26 cellular contexts compared by ENCODE assay signal in the genomic region with DNA sequence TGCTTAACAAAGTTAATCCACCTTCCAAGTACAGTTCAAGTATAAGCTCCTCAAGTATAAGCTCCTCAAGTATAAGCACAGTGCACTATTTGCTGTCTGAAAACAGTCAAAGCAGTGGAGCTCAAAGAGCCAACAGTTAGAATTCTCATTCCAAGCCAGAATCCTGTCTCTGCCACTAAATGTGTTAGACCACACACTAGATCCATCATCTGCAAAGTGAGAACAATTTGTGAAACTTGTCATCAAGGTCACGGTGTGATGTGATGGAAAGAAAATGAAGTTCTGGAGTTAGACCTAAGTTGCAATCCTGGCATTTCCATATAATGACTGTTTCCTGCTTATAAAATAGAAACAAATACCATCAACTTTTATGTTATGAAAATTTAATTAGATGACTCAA.
"Had no signal": no experiment of that assay in that cellular context is flagged by ENCODE, and none has a peak within 500 bp of the region (broad histone marks: within the 10 kb centered on the region; RNA-seq: fewer than 3 reads in every experiment).

No MANE protein-coding gene starts in this region.

- FAIRE-seq: endometrium had no signal

- H3K4me1 ChIP-seq: breast epithelium, esophagus squamous epithelium, psoas muscle, spleen, tibial nerve had no signal

- H3K4me3 ChIP-seq: breast epithelium, esophagus squamous epithelium, ovary, psoas muscle, spleen, tibial nerve had no signal

- ATAC-seq: activated CD8-positive, alpha-beta T cell treated with anti-CD3 and anti-CD28 coated beads for 36 hours; activated naive CD8-positive, alpha-beta T cell treated with anti-CD3 and anti-CD28 coated beads, Interleukin-2, amount 50 U/mL, for 24 hours; activated T-cell treated with anti-CD3 and anti-CD28 coated beads, Interleukin-2, amount 50 U/mL, for 4 hours; activated T-helper 17 cell treated with anti-CD3 and anti-CD28 coated beads, Interleukin-2, amount 50 U/mL, for 72 hours; psoas muscle had no signal

- H3K9me3 ChIP-seq: breast epithelium, esophagus squamous epithelium, neutrophil, ovary, psoas muscle, spleen, tibial nerve had no signal

- DNase-seq: activated B cell treated with CpG ODN at 0.5 μM for 24 hours; activated CD4-positive, alpha-beta T cell treated with anti-CD3 and anti-CD28 coated beads, Interleukin-2, amount 50 U/mL, for 1 hour; activated CD8-positive, alpha-beta T cell treated with anti-CD3 and anti-CD28 coated beads for 36 hours; activated gamma-delta T cell treated with Interleukin-2 at 50 U/mL for 16 hours; activated naive CD8-positive, alpha-beta T cell treated with anti-CD3 and anti-CD28 coated beads, Interleukin-2, amount 50 U/mL, for 24 hours; activated T-cell treated with anti-CD3 and anti-CD28 coated beads, Interleukin-2, amount 50 U/mL, for 4 hours; amygdala; dermis blood vessel endothelial cell; effector CD8-positive, alpha-beta T cell; esophagus squamous epithelium; foreskin melanocyte; islet precursor cell; mammary epithelial cell; naive B cell; nephron progenitor cell; ovary; psoas muscle; spleen; stimulated activated naive CD4-positive, alpha-beta T cell; T-helper 1 cell had no signal

- H3K27ac ChIP-seq: breast epithelium, epithelial cell of prostate, esophagus squamous epithelium, neutrophil, ovary, psoas muscle, spleen, tibial nerve had no signal

- H3K27me3 ChIP-seq: breast epithelium, esophagus squamous epithelium, neutrophil, ovary, spleen, tibial nerve had no signal

- H3K36me3 ChIP-seq: breast epithelium, esophagus squamous epithelium, neutrophil, ovary, spleen, tibial nerve had no signal
